Comparison of ENCODE assay signal across 29 cellular contexts in genomic region chr2:16189019-16189850, GRCh38.
DNase-seq lines count a peak whose midpoint lies in the region; ATAC-seq, FAIRE-seq and TF ChIP-seq lines count a peak whose summit lies in the region.
"Had no signal": no experiment of that assay in that cellular context is flagged by ENCODE, and none has a peak within 500 bp of the region (broad histone marks: within the 10 kb centered on the region; RNA-seq: fewer than 3 reads in every experiment).

No MANE protein-coding gene starts in this region.

- no peak overlapping the region for H3K4me3 ChIP-seq in HepG2 (replicated peaks in 1 of 3; ENCODE audit: insufficient read depth in 1 of 3, low read depth in 2 of 3, low read length in 3 of 3)
- no peak overlapping the region for H3K4me3 ChIP-seq in right lobe of liver
- H3K4me3 ChIP-seq in kidney epithelial cell (ENCODE audit: low read depth, low read length) = no peak overlapping the region
- H3K4me3 ChIP-seq in GM23338 = no peak overlapping the region
- H3K4me3 ChIP-seq: BLaER1, cardiac muscle cell, coronary artery, K562, lower lobe of right lung, pancreas, SK-N-MC, spleen, upper lobe of right lung had no signal

- H3K27ac Mint-ChIP-seq in GM23338 = no peak overlapping the region
- H3K27ac Mint-ChIP-seq: activated CD4-positive, alpha-beta memory T cell treated with anti-CD3 and anti-CD28 coated beads, Interleukin-2, amount 10 ng/mL, durations not matched to agents 7 days and 5 days; activated naive CD8-positive, alpha-beta T cell; activated T-helper 17 cell treated with anti-CD3 and anti-CD28 coated beads, Interleukin-2, amount 50 U/mL, for 72 hours; natural killer cell had no signal

- TF ChIP-seq POLR2A in HepG2 (IDR thresholded peaks at IDR 0.05; ENCODE audit: insufficient read depth in 1 of 2, low read depth in 2 of 2, low read length in 2 of 2) = no peak
- no peak for TF ChIP-seq POLR2A in right lobe of liver (IDR thresholded peaks at IDR 0.05)

- whole genome bisulfite sequencing in HepG2 (ENCODE audit: low lambda C conversion rate) = 45% methylated on average over 5 of the region's 5 CpGs
- WGBS in right lobe of liver (ENCODE audit: insufficient coverage, low coverage, low lambda C conversion rate, missing lambda C conversion rate) = 64% methylated on average over 4 of the region's 5 CpGs

- H3K27me3 Mint-ChIP-seq in GM23338 (ENCODE audit: insufficient read depth, low read depth, poor library complexity) = peaks cover 1% of the 10 kb centered on the region
- H3K27me3 Mint-ChIP-seq: activated CD4-positive, alpha-beta memory T cell treated with anti-CD3 and anti-CD28 coated beads, Interleukin-2, amount 10 ng/mL, durations not matched to agents 7 days and 5 days; activated naive CD8-positive, alpha-beta T cell had no signal

- H3K27ac ChIP-seq in HepG2 (ENCODE audit: extremely low read length, insufficient read depth, low read length) (no peak overlapping the region), right lobe of liver (no peak overlapping the region), GM23338 (ENCODE audit: low read depth) (no peak overlapping the region)
- H3K27ac ChIP-seq: BLaER1, cardiac muscle cell, coronary artery, lower lobe of right lung, pancreas, RWPE1, SK-N-MC, spleen, upper lobe of right lung had no signal

- no peaks in the 10 kb centered on the region for H3K4me1 ChIP-seq in HepG2 (ENCODE audit: insufficient read depth, low read length)
- H3K4me1 ChIP-seq in right lobe of liver = no peaks in the 10 kb centered on the region
- H3K4me1 ChIP-seq in GM23338 (ENCODE audit: insufficient read depth) = peaks cover 5% of the 10 kb centered on the region
- H3K4me1 ChIP-seq: lower lobe of right lung, pancreas, spleen, upper lobe of right lung had no signal

- DNase-seq in HepG2 (ENCODE audit: low spot score) (no peak), right lobe of liver (no peak), NCI-H2227 treated with DMSO at 0.1 percent for 48 hours (lab: John Stamatoyannopoulos, UW) (peak; percentile 69), kidney epithelial cell (ENCODE audit: low read depth) (peak; percentile 2), NCI-H2081 treated with DMSO at 0.1 percent for 48 hours (lab: John Stamatoyannopoulos, UW) (no peak), NCI-H446 treated with DMSO at 0.1 percent for 48 hours (lab: John Stamatoyannopoulos, UW) (no peak), GM23338 (ENCODE audit: low spot score) (no peak)
- DNase-seq: activated CD4-positive, alpha-beta memory T cell treated with anti-CD3 and anti-CD28 coated beads, Interleukin-2, amount 10 ng/mL, durations not matched to agents 7 days and 5 days; activated CD4-positive, CD25-positive, alpha-beta regulatory T cell treated with anti-CD3 and anti-CD28 coated beads, Interleukin-2, amount 50 U/mL, for 72 hours; aorta; head of caudate nucleus; kidney; lower lobe of right lung; natural killer cell; NCI-H2029; NCI-H774; pancreas; spleen; upper lobe of right lung had no signal

- H3K9ac ChIP-seq in HepG2 (ENCODE audit: insufficient read depth, low read depth, low read length) = no peak overlapping the region
- H3K9ac ChIP-seq: BLaER1 had no signal

- H3K9me3 ChIP-seq in HepG2 (ENCODE audit: low read length) = no peaks in the 10 kb centered on the region
- H3K9me3 ChIP-seq in right lobe of liver = no peaks in the 10 kb centered on the region
- H3K9me3 ChIP-seq: BLaER1, lower lobe of right lung, pancreas, spleen, upper lobe of right lung had no signal

- H3K36me3 Mint-ChIP-seq in GM23338 (ENCODE audit: low read depth) = no peaks in the 10 kb centered on the region
- H3K36me3 Mint-ChIP-seq: activated naive CD8-positive, alpha-beta T cell; natural killer cell had no signal

- CTCF ChIA-PET in HepG2 (lab: Yijun Ruan, JAX; ENCODE audit: low intra/inter-chr PET ratio, low total read pairs) = no interaction called here

- H2AFZ ChIP-seq in HepG2 (ENCODE audit: low read length) = no peak overlapping the region
- no peak overlapping the region for H2AFZ ChIP-seq in GM23338

- H3K27me3 ChIP-seq in HepG2 (ENCODE audit: control insufficient read depth in 1 of 2, insufficient read depth in 2 of 2, low read length in 2 of 2) (no peaks in the 10 kb centered on the region; a peak in 1 of 5 replicates), right lobe of liver (no peaks in the 10 kb centered on the region), kidney epithelial cell (ENCODE audit: control insufficient read depth, insufficient read depth, low read length) (no peaks in the 10 kb centered on the region), GM23338 (ENCODE audit: insufficient read depth) (no peaks in the 10 kb centered on the region)
- H3K27me3 ChIP-seq: BLaER1, pancreas, spleen, upper lobe of right lung had no signal

- H3K4me1 Mint-ChIP-seq in GM23338 = peaks cover 22% of the 10 kb centered on the region
- H3K4me1 Mint-ChIP-seq: activated CD4-positive, alpha-beta memory T cell treated with anti-CD3 and anti-CD28 coated beads, Interleukin-2, amount 10 ng/mL, durations not matched to agents 7 days and 5 days; activated T-helper 17 cell treated with anti-CD3 and anti-CD28 coated beads, Interleukin-2, amount 50 U/mL, for 72 hours; natural killer cell had no signal

- H3K9me2 ChIP-seq in GM23338 (ENCODE audit: insufficient read depth) = no peaks in the 10 kb centered on the region

- H3F3A ChIP-seq in GM23338 (replicated peaks; ENCODE audit: low read depth) = no peaks in the 10 kb centered on the region

- TF ChIP-seq EP300 in HepG2 (IDR thresholded peaks at IDR 0.05; ENCODE audit: low read depth in 2 of 2, low read length in 2 of 2) (no peak), HepG2 (CRISPR knock-in tag; IDR thresholded peaks at IDR 0.05; ENCODE audit: borderline replicate concordance) (no peak)

- H3K4me3 Mint-ChIP-seq in GM23338 = no peak overlapping the region
- H3K4me3 Mint-ChIP-seq: activated CD4-positive, alpha-beta memory T cell treated with anti-CD3 and anti-CD28 coated beads, Interleukin-2, amount 10 ng/mL, durations not matched to agents 7 days and 5 days; activated naive CD8-positive, alpha-beta T cell; activated T-helper 17 cell treated with anti-CD3 and anti-CD28 coated beads, Interleukin-2, amount 50 U/mL, for 72 hours; natural killer cell had no signal

- TF ChIP-seq CTCF in HepG2 (CRISPR knock-in tag; IDR thresholded peaks at IDR 0.05) (no peak), right lobe of liver (IDR thresholded peaks at IDR 0.05) (no peak), kidney epithelial cell (IDR thresholded peaks at IDR 0.05; ENCODE audit: insufficient read depth, low read length, poor library complexity, severe bottlenecking) (no peak), GM23338 (conservative IDR thresholded peaks at IDR 0.05; ENCODE audit: low read depth in 2 of 2) (no peak)

- no peak for TF ChIP-seq RAD21 in HepG2 (CRISPR knock-in tag; IDR thresholded peaks at IDR 0.05)

- POLR2A ChIA-PET in HepG2 (lab: Yijun Ruan, JAX) = no interaction called here

- in situ Hi-C loops in HepG2 (cut with HindIII; ENCODE audit: extremely low pct_ligation_motif_present, low pct_unique_long_range_greater_than_20kb) = no loop called here

- no peaks in the 10 kb centered on the region for H4K20me1 ChIP-seq in HepG2 (ENCODE audit: insufficient read depth, low read length)
- H4K20me1 ChIP-seq in GM23338 (replicated peaks; ENCODE audit: insufficient read depth) = no peaks in the 10 kb centered on the region
- H4K20me1 ChIP-seq: BLaER1 had no signal

- H3K9me3 Mint-ChIP-seq in GM23338 = no peaks in the 10 kb centered on the region; the same call in 2 of the 3 replicates
- H3K9me3 Mint-ChIP-seq: activated T-helper 17 cell treated with anti-CD3 and anti-CD28 coated beads, Interleukin-2, amount 50 U/mL, for 72 hours; natural killer cell had no signal

- H3K79me2 ChIP-seq in HepG2 (ENCODE audit: insufficient read depth, low read length) (no peaks in the 10 kb centered on the region), GM23338 (replicated peaks; ENCODE audit: insufficient read depth) (no peaks in the 10 kb centered on the region)

- 0 out of 3 replicates have a peak, but pooled peaks have one; percentile 27 for ATAC-seq in HepG2
- ATAC-seq in right lobe of liver = no peak
- ATAC-seq in GM23338 = no peak
- no peak for ATAC-seq in HG03095 (IDR thresholded peaks at IDR 0.05; ENCODE audit: unreplicated experiment)
- ATAC-seq: activated T-helper 17 cell treated with anti-CD3 and anti-CD28 coated beads, Interleukin-2, amount 50 U/mL, for 72 hours; K562; lower lobe of right lung; natural killer cell; pancreas; upper lobe of right lung had no signal

- intact Hi-C loops in HepG2 (cut with micrococcal nuclease; ENCODE audit: unreplicated experiment) (no loop called here), right lobe of liver (cut with DNase I) (no loop called here)

- no TSS peak for BruUV-seq in HepG2 (replicated peaks; lab: Mats Ljungman, UMichigan)

- no peak overlapping the region for H3K4me2 ChIP-seq in HepG2 (ENCODE audit: low read depth, low read length)
- no peak overlapping the region for H3K4me2 ChIP-seq in GM23338
- H3K4me2 ChIP-seq: BLaER1 had no signal

- H3K36me3 ChIP-seq in HepG2 (replicated peaks in 1 of 2; ENCODE audit: control insufficient read depth in 1 of 2, insufficient read depth in 2 of 2, low read length in 2 of 2) = no peaks in the 10 kb centered on the region
- H3K36me3 ChIP-seq in right lobe of liver = no peaks in the 10 kb centered on the region
- H3K36me3 ChIP-seq in kidney epithelial cell (ENCODE audit: control insufficient read depth, insufficient read depth, low read length) = no peaks in the 10 kb centered on the region
- H3K36me3 ChIP-seq in GM23338 (ENCODE audit: insufficient read depth) = 0 out of 2 replicates have a peak, but pooled peaks cover 3% of the 10 kb centered on the region
- H3K36me3 ChIP-seq: BLaER1, cardiac muscle cell, lower lobe of right lung, pancreas, spleen, upper lobe of right lung had no signal

- FAIRE-seq in HepG2 (lab: Jason Lieb, UNC) = no peak
- FAIRE-seq: K562, kidney, pancreas, TTC549 had no signal

TF ChIP-seq in HepG2, 621 proteins besides CTCF, POLR2A, EP300 and RAD21 (continues in another document):
- TF ChIP-seq ZFY (CRISPR knock-in tag; IDR thresholded peaks at IDR 0.05) (no peak), FOSL2 (CRISPR knock-in tag; IDR thresholded peaks at IDR 0.05) (no peak), POLR2G (IDR thresholded peaks at IDR 0.05; ENCODE audit: low read depth, low read length) (no peak), HIVEP1 (CRISPR knock-in tag; IDR thresholded peaks at IDR 0.05) (no peak), FOXP1 (IDR thresholded peaks at IDR 0.05) (no peak), FOXP1 (CRISPR knock-in tag; IDR thresholded peaks at IDR 0.05) (no peak), NR2C2 (CRISPR knock-in tag; IDR thresholded peaks at IDR 0.05; ENCODE audit: borderline replicate concordance) (no peak)

Comparison
In these comparisons a context has a peak if more than half of its experiments do, and no peak if none do; other contexts are left out.
1. DNase-seq: peak in NCI-H2227 treated with DMSO at 0.1 percent for 48 hours (single experiment) and kidney epithelial cell (single experiment); none in HepG2 (single experiment), right lobe of liver (0 of 3), NCI-H2081 treated with DMSO at 0.1 percent for 48 hours (single experiment), NCI-H446 treated with DMSO at 0.1 percent for 48 hours (single experiment) and GM23338 (single experiment).